8 cellular contexts compared by ENCODE assay signal in genomic region chr10:17214991-17215781, GRCh38. TPM values are rescaled to one million over a fixed set of nuclear protein-coding genes. Genes with fewer than 3 reads are reported as not detected.
DNase-seq lines count a peak whose midpoint lies in the region; ATAC-seq and TF ChIP-seq lines count a peak whose summit lies in the region.

No MANE protein-coding gene starts in this region.

- no peak for TF ChIP-seq CTCF in Loucy (conservative IDR thresholded peaks at IDR 0.05; ENCODE audit: low read length)
- TF ChIP-seq CTCF in cardiac fibroblast (IDR thresholded peaks at IDR 0.05; ENCODE audit: low read depth, low read length), result no peak

- no peaks in the 10 kb centered on the region for H3K27me3 Mint-ChIP-seq in natural killer cell treated with Interleukin-12 subunit alpha and Interleukin-12 subunit beta and Interleukin-15 and Interleukin-18, amount 100 ng/mL, for 72 hours

- no peaks in the 10 kb centered on the region for H4K20me1 ChIP-seq in Loucy (ENCODE audit: insufficient read depth, low read length, poor library complexity, severe bottlenecking)

- no peak for ATAC-seq in natural killer cell treated with Interleukin-12 subunit alpha and Interleukin-12 subunit beta and Interleukin-15 and Interleukin-18, amount 100 ng/mL, for 72 hours
- ATAC-seq in GM18873 (IDR thresholded peaks at IDR 0.05; ENCODE audit: low FRiP score, unreplicated experiment) (no peak), HG03095 (IDR thresholded peaks at IDR 0.05; ENCODE audit: unreplicated experiment) (no peak)

- peak overlapping the region; percentile 98 to 100 for H3K27ac Mint-ChIP-seq in natural killer cell treated with Interleukin-12 subunit alpha and Interleukin-12 subunit beta and Interleukin-15 and Interleukin-18, amount 100 ng/mL, for 72 hours

- no peaks in the 10 kb centered on the region for H3K9me2 ChIP-seq in Loucy (replicated peaks; ENCODE audit: low read depth, low read length)

- peak overlapping the region; percentile 74 for H3K4me2 ChIP-seq in Loucy (ENCODE audit: low read depth, low read length, poor library complexity, severe bottlenecking)

- H3K9me3 Mint-ChIP-seq in natural killer cell treated with Interleukin-12 subunit alpha and Interleukin-12 subunit beta and Interleukin-15 and Interleukin-18, amount 100 ng/mL, for 72 hours, result no peaks in the 10 kb centered on the region

- H3K4me3 ChIP-seq in Loucy (ENCODE audit: low read length, poor library complexity, severe bottlenecking) (peak overlapping the region; percentile 62), cardiac fibroblast (replicated peaks in 1 of 2; ENCODE audit: low read depth in 2 of 2, low read length in 2 of 2) (peak overlapping the region in 1 of 2 donors; percentile 33)

- peaks cover 18% of the 10 kb centered on the region for H3F3A ChIP-seq in Loucy (ENCODE audit: low read depth)

- no peaks in the 10 kb centered on the region for H3K79me2 ChIP-seq in Loucy (ENCODE audit: insufficient read depth, low read length)

- no peaks in the 10 kb centered on the region for H3K36me3 Mint-ChIP-seq in natural killer cell treated with Interleukin-12 subunit alpha and Interleukin-12 subunit beta and Interleukin-15 and Interleukin-18, amount 100 ng/mL, for 72 hours

- peaks cover 62% of the 10 kb centered on the region for H3K4me1 ChIP-seq in Loucy (ENCODE audit: insufficient read depth, low read length, poor library complexity, severe bottlenecking)

- no peaks in the 10 kb centered on the region for H3K9me3 ChIP-seq in Loucy (ENCODE audit: insufficient read depth, low read depth, low read length)

- peak overlapping the region; percentile 82 for H3K9ac ChIP-seq in Loucy (ENCODE audit: low read depth, low read length, poor library complexity, severe bottlenecking)

- peak overlapping the region; percentile 52 for H3K4me3 Mint-ChIP-seq in natural killer cell treated with Interleukin-12 subunit alpha and Interleukin-12 subunit beta and Interleukin-15 and Interleukin-18, amount 100 ng/mL, for 72 hours

- no peak overlapping the region for H2AFZ ChIP-seq in Loucy (ENCODE audit: low read length)

- no peaks in the 10 kb centered on the region for H3K36me3 ChIP-seq in Loucy (ENCODE audit: insufficient read depth, low read length)

- H3K4me1 Mint-ChIP-seq in natural killer cell treated with Interleukin-12 subunit alpha and Interleukin-12 subunit beta and Interleukin-15 and Interleukin-18, amount 100 ng/mL, for 72 hours (ENCODE audit: low read depth in 2 of 2), result peaks cover 35 to 44% of the 10 kb centered on the region in 2 donors

- no peaks in the 10 kb centered on the region for H3K27me3 ChIP-seq in Loucy (ENCODE audit: insufficient read depth, low read length, poor library complexity, severe bottlenecking)

- DNase-seq in CD1c-positive myeloid dendritic cell (ENCODE audit: extremely low spot score), result peak; percentile 82
- DNase-seq in cardiac fibroblast (ENCODE audit: low read depth in 2 of 2), result peak; percentile 98
- DNase-seq in natural killer cell treated with Interleukin-12 subunit alpha and Interleukin-12 subunit beta and Interleukin-15 and Interleukin-18, amount 100 ng/mL, for 72 hours (ENCODE audit: low spot score), result no peak
- no peak for DNase-seq in NCI-H2029 (lab: John Stamatoyannopoulos, UW)
- DNase-seq in NCI-H1105 (lab: John Stamatoyannopoulos, UW), result no peak

RNA-seq across cellular contexts. Expression of gene VIM, which starts 12.9 kb away (rescaled TPM):
- 100 to 1,000 TPM; 587 to 647 TPM for total RNA-seq in natural killer cell treated with Interleukin-12 subunit alpha and Interleukin-12 subunit beta and Interleukin-15 and Interleukin-18, amount 100 ng/mL, for 72 hours

RNA-seq across cellular contexts. Expression of gene TRDMT1, which starts 13.7 kb away (rescaled TPM):
- 10 to 100 TPM in 1 of 2 donors, 1 to 10 TPM in 1; 8.1 to 15.2 TPM for total RNA-seq in natural killer cell treated with Interleukin-12 subunit alpha and Interleukin-12 subunit beta and Interleukin-15 and Interleukin-18, amount 100 ng/mL, for 72 hours

Comparison
In these comparisons a context has a peak if more than half of its experiments do, and no peak if none do; other contexts are left out.
1. DNase-seq: peak in CD1c-positive myeloid dendritic cell (single experiment) and cardiac fibroblast (2 of 2); none in natural killer cell treated with Interleukin-12 subunit alpha and Interleukin-12 subunit beta and Interleukin-15 and Interleukin-18, amount 100 ng/mL, for 72 hours (single experiment), NCI-H2029 (single experiment) and NCI-H1105 (single experiment).